Comparison of ENCODE assay signal across 8 cellular contexts in genomic region chr19:57558525-57558924, GRCh38. TPM values are rescaled to one million over a fixed set of nuclear protein-coding genes. Genes with fewer than 3 reads are reported as not detected.
DNase-seq lines count a peak whose midpoint lies in the region; ATAC-seq and TF ChIP-seq lines count a peak whose summit lies in the region.

No MANE protein-coding gene starts in this region.

- TF ChIP-seq CTCF in CD14-positive monocyte (IDR thresholded peaks at IDR 0.05) (no peak), colonic mucosa (IDR thresholded peaks at IDR 0.05) (no peak)

- H3K9me3 ChIP-seq in colonic mucosa, result peaks cover 4% of the 10 kb centered on the region

- POLR2A ChIA-PET in naive thymus-derived CD8-positive, alpha-beta T cell (lab: Charles Lee), result interaction anchor here (1.0 kb wide), 1 partner anchor 31 kb away, joined by 3 read pairs; no protein-coding TSS in a partner anchor

- peaks cover 0 to 8% (median 3%) of the 10 kb centered on the region in 3 donors for H3K27me3 Mint-ChIP-seq in CD14-positive monocyte (ENCODE audit: low read depth in 3 of 3)
- H3K27me3 Mint-ChIP-seq in naive thymus-derived CD8-positive, alpha-beta T cell, result peaks cover 0 to 5% (median 0%) of the 10 kb centered on the region in 5 donors

- DNase-seq in CD14-positive monocyte (ENCODE audit: low spot score) (no peak), LHCN-M2 (ENCODE audit: low read depth) (peak; percentile 27), colonic mucosa (no peak), NCI-H446 (lab: John Stamatoyannopoulos, UW) (no peak), COLO829 (ENCODE audit: low spot score) (no peak)
- no peak for DNase-seq in naive thymus-derived CD8-positive, alpha-beta T cell

- peak overlapping the region; percentile 91 to 95 for H3K4me3 Mint-ChIP-seq in CD14-positive monocyte
- peak overlapping the region; percentile 95 to 99 (median 98) for H3K4me3 Mint-ChIP-seq in naive thymus-derived CD8-positive, alpha-beta T cell

- no peaks in the 10 kb centered on the region for H3K27me3 ChIP-seq in colonic mucosa

- peak overlapping the region; percentile 83 for H3K4me3 ChIP-seq in colonic mucosa

- peak overlapping the region in 1 of 2 donors; percentile 76 for H3K9ac ChIP-seq in colonic mucosa (ENCODE audit: low read depth in 2 of 2, low read length in 2 of 2)

- H3K36me3 Mint-ChIP-seq in CD14-positive monocyte, result peaks cover 31 to 40% of the 10 kb centered on the region in 2 donors
- H3K36me3 Mint-ChIP-seq in naive thymus-derived CD8-positive, alpha-beta T cell, result peaks cover 42 to 56% (median 51%) of the 10 kb centered on the region in 3 donors

- H3K9me3 Mint-ChIP-seq in CD14-positive monocyte, result peaks cover 56 to 80% (median 69%) of the 10 kb centered on the region in 7 donors
- H3K9me3 Mint-ChIP-seq in naive thymus-derived CD8-positive, alpha-beta T cell, result peaks cover 0 to 60% (median 31%) of the 10 kb centered on the region in 9 donors

- H3K4me1 ChIP-seq in colonic mucosa, result no peaks in the 10 kb centered on the region

- peaks cover 21% of the 10 kb centered on the region for H3K4me1 Mint-ChIP-seq in CD14-positive monocyte
- H3K4me1 Mint-ChIP-seq in naive thymus-derived CD8-positive, alpha-beta T cell, result peaks cover 28 to 46% (median 36%) of the 10 kb centered on the region in 4 donors

- H3K36me3 ChIP-seq in colonic mucosa, result no peaks in the 10 kb centered on the region

- intact Hi-C loops in CD14-positive monocyte (cut with micrococcal nuclease), result no loop called here
- intact Hi-C loops in colonic mucosa (cut with DNase I), result no loop called here

- no peak for ATAC-seq in naive thymus-derived CD8-positive, alpha-beta T cell
- ATAC-seq in GM18858 (IDR thresholded peaks at IDR 0.05; ENCODE audit: unreplicated experiment), result no peak
- ATAC-seq in HG03432 (IDR thresholded peaks at IDR 0.05; ENCODE audit: unreplicated experiment), result no peak

- no peak overlapping the region for H3K27ac ChIP-seq in colonic mucosa

- no peak overlapping the region for H3K27ac Mint-ChIP-seq in CD14-positive monocyte
- H3K27ac Mint-ChIP-seq in naive thymus-derived CD8-positive, alpha-beta T cell, result peak overlapping the region in 9 of 10 donors; percentile 32 to 98 (median 94)

RNA-seq across cellular contexts. Expression of gene ZNF550, which starts 1.1 kb away (rescaled TPM):
- polyA plus RNA-seq in CD14-positive monocyte, result under 1 TPM; 0.25 to 0.65 TPM
- total RNA-seq in LHCN-M2 (2014; rRNA removed) (7.6 and 9.1 TPM in 2 replicates), colonic mucosa (1 to 10 TPM; 4.0 to 5.1 TPM)
- 1.8 TPM for polyA plus RNA-seq in LHCN-M2 (2012)
- 10 to 100 TPM; 49.5 to 51.1 TPM for total RNA-seq in naive thymus-derived CD8-positive, alpha-beta T cell
- 10 to 100 TPM in 1 of 3 donors, 1 to 10 TPM in 2; 4.1 to 17.8 (median 6.1) TPM for polyA plus RNA-seq in naive thymus-derived CD8-positive, alpha-beta T cell

RNA-seq across cellular contexts. Expression of gene ZNF416, which starts 20.2 kb away (rescaled TPM):
- polyA plus RNA-seq in CD14-positive monocyte, result 1 to 10 TPM; 1.4 to 2.1 TPM
- total RNA-seq in LHCN-M2 (2014; rRNA removed), result 5.4 and 6.9 TPM in 2 replicates
- 4.5 TPM for polyA plus RNA-seq in LHCN-M2 (2012)
- total RNA-seq in colonic mucosa, result 1 to 10 TPM; 2.2 to 3.5 TPM
- total RNA-seq in naive thymus-derived CD8-positive, alpha-beta T cell, result 10 to 100 TPM; 14.4 to 16.0 TPM
- 1 to 10 TPM; 4.1 to 7.6 (median 4.3) TPM for polyA plus RNA-seq in naive thymus-derived CD8-positive, alpha-beta T cell

RNA-seq across cellular contexts. Expression of gene ZIK1, which starts 25.4 kb away (rescaled TPM):
- 1 to 10 TPM; 1.0 to 1.1 TPM for polyA plus RNA-seq in CD14-positive monocyte
- total RNA-seq in LHCN-M2 (2014; rRNA removed) (5.1 and 5.4 TPM in 2 replicates), colonic mucosa (1 to 10 TPM; 1.3 to 1.8 TPM)
- polyA plus RNA-seq in LHCN-M2 (2012), result 2.0 TPM
- 10 to 100 TPM; 23.9 to 24.9 TPM for total RNA-seq in naive thymus-derived CD8-positive, alpha-beta T cell
- polyA plus RNA-seq in naive thymus-derived CD8-positive, alpha-beta T cell, result 10 to 100 TPM in 1 of 3 donors, 1 to 10 TPM in 2; 4.2 to 11.4 (median 7.9) TPM

RNA-seq across cellular contexts. Expression of gene ZNF549, which starts 31.4 kb away (rescaled TPM):
- polyA plus RNA-seq in CD14-positive monocyte, result under 1 TPM; 0.54 to 0.74 TPM
- total RNA-seq in LHCN-M2 (2014; rRNA removed), result 5.9 and 6.0 TPM in 2 replicates
- 2.6 TPM for polyA plus RNA-seq in LHCN-M2 (2012)
- total RNA-seq in colonic mucosa, result 1 to 10 TPM; 2.6 to 2.8 TPM
- total RNA-seq in naive thymus-derived CD8-positive, alpha-beta T cell, result 10 to 100 TPM; 24.7 to 25.5 TPM
- polyA plus RNA-seq in naive thymus-derived CD8-positive, alpha-beta T cell, result 1 to 10 TPM; 6.3 to 9.1 (median 8.6) TPM

RNA-seq across cellular contexts. Expression of gene ZNF530, which starts 41.2 kb away (rescaled TPM):
- 1 to 10 TPM in 1 of 2 donors, under 1 TPM in 1; 0.72 to 1.3 TPM for polyA plus RNA-seq in CD14-positive monocyte
- total RNA-seq in LHCN-M2 (2014; rRNA removed), result 11.1 and 16.2 TPM in 2 replicates
- 3.3 TPM for polyA plus RNA-seq in LHCN-M2 (2012)
- 1 to 10 TPM; 1.2 to 4.1 TPM for total RNA-seq in colonic mucosa
- total RNA-seq in naive thymus-derived CD8-positive, alpha-beta T cell, result 10 to 100 TPM; 11.6 to 14.2 TPM
- polyA plus RNA-seq in naive thymus-derived CD8-positive, alpha-beta T cell, result 1 to 10 TPM in 2 of 3 donors, under 1 TPM in 1; 0.98 to 5.6 (median 5.4) TPM

Comparison
In these comparisons a context has a peak if more than half of its experiments do, and no peak if none do; other contexts are left out.
1. H3K27ac Mint-ChIP-seq: peak in naive thymus-derived CD8-positive, alpha-beta T cell (9 of 10); none in CD14-positive monocyte (0 of 7).